Comparison of ENCODE assay signal across 10 cellular contexts in genomic region chr6:41504526-41505021, GRCh38. TPM values are rescaled to one million over a fixed set of nuclear protein-coding genes. Genes with fewer than 3 reads are reported as not detected.
DNase-seq lines count a peak whose midpoint lies in the region; ATAC-seq, FAIRE-seq and TF ChIP-seq lines count a peak whose summit lies in the region.
"Had no signal": no experiment of that assay in that cellular context is flagged by ENCODE, and none has a peak within 500 bp of the region (broad histone marks: within the 10 kb centered on the region; RNA-seq: fewer than 3 reads in every experiment).

No MANE protein-coding gene starts in this region.

- no peak for FAIRE-seq in astrocyte (lab: Jason Lieb, UNC)
- FAIRE-seq: bronchial epithelial cell had no signal

- H3K79me2 ChIP-seq in astrocyte (ENCODE audit: insufficient read depth, low read length): no peaks in the 10 kb centered on the region

- ATAC-seq in GM19351 (IDR thresholded peaks at IDR 0.05; ENCODE audit: unreplicated experiment) (no peak), HG03565 (IDR thresholded peaks at IDR 0.05; ENCODE audit: unreplicated experiment) (no peak)

- CTCF ChIA-PET in GM10248 (lab: Yijun Ruan, JAX): no interaction called here

- peak overlapping the region; percentile 78 for H3K4me2 ChIP-seq in astrocyte (ENCODE audit: low read length)

- peak overlapping the region; percentile 68 for H2AFZ ChIP-seq in astrocyte (ENCODE audit: low read depth, low read length)

- peaks cover 29% of the 10 kb centered on the region for H3K27me3 ChIP-seq in astrocyte (ENCODE audit: insufficient read depth, low read length)
- H3K27me3 ChIP-seq in mucosa of stomach (ENCODE audit: control insufficient read depth, insufficient read depth, low read length): no peaks in the 10 kb centered on the region

- H3K4me3 Mint-ChIP-seq in astrocyte (ENCODE audit: unreplicated experiment): peak overlapping the region; percentile 58

- peak overlapping the region; percentile 93 for H3K27ac Mint-ChIP-seq in astrocyte (ENCODE audit: unreplicated experiment)

- DNase-seq in 8988T (peak; percentile 53), GM10248 (ENCODE audit: extremely low spot score) (peak; percentile 33), astrocyte (ENCODE audit: low read depth) (peak; percentile 42), NCI-H82 treated with DMSO at 0.1 percent for 48 hours (lab: John Stamatoyannopoulos, UW; ENCODE audit: unreplicated experiment) (no peak), UCSD-AML1 (lab: John Stamatoyannopoulos, UW; ENCODE audit: unreplicated experiment) (no peak)
- DNase-seq: NCI-H187 treated with DMSO at 0.1 percent for 48 hours had no signal

- peaks cover 3% of the 10 kb centered on the region for H3K36me3 Mint-ChIP-seq in astrocyte (ENCODE audit: low read depth, unreplicated experiment)

- peaks cover 45% of the 10 kb centered on the region for H3K27me3 Mint-ChIP-seq in astrocyte (ENCODE audit: low read depth, unreplicated experiment)

- peaks cover 5% of the 10 kb centered on the region for H3K9me3 Mint-ChIP-seq in astrocyte (ENCODE audit: unreplicated experiment)

- H3K4me1 Mint-ChIP-seq in astrocyte (ENCODE audit: low read depth, unreplicated experiment): peaks cover 15% of the 10 kb centered on the region

- peaks cover 26% of the 10 kb centered on the region for H3K4me1 ChIP-seq in astrocyte (ENCODE audit: insufficient read depth, low read length)
- peaks cover 32% of the 10 kb centered on the region for H3K4me1 ChIP-seq in mucosa of stomach (ENCODE audit: control insufficient read depth, insufficient read depth, low read length)

- H3K9me3 ChIP-seq in astrocyte (ENCODE audit: insufficient read depth, low read depth, low read length): no peaks in the 10 kb centered on the region
- no peaks in the 10 kb centered on the region for H3K9me3 ChIP-seq in mucosa of stomach (ENCODE audit: control insufficient read depth, low read length)

- POLR2A ChIA-PET in GM10248 (lab: Yijun Ruan, JAX): no interaction called here

- no peaks in the 10 kb centered on the region for H4K20me1 ChIP-seq in astrocyte (ENCODE audit: insufficient read depth, low read length)

- TF ChIP-seq CTCF in GM10248 (IDR thresholded peaks at IDR 0.05; ENCODE audit: control extremely low read depth, extremely low read depth, low read depth, missing control alignments): no peak
- no peak for TF ChIP-seq CTCF in astrocyte (IDR thresholded peaks at IDR 0.05; ENCODE audit: insufficient read depth, low read depth, low read length)

- peak overlapping the region; percentile 26 for H3K27ac ChIP-seq in astrocyte (ENCODE audit: low read depth, low read length)

- H3K4me3 ChIP-seq in astrocyte (ENCODE audit: insufficient read depth, low read depth, low read length) (peak overlapping the region; percentile 17), mucosa of stomach (ENCODE audit: low read length) (peak overlapping the region; percentile 14)

- no peaks in the 10 kb centered on the region for H3K36me3 ChIP-seq in astrocyte (ENCODE audit: insufficient read depth, low read length)
- H3K36me3 ChIP-seq in mucosa of stomach (ENCODE audit: control insufficient read depth, insufficient read depth, low read length): no peaks in the 10 kb centered on the region

- H3K9ac ChIP-seq in astrocyte (ENCODE audit: low read length): peak overlapping the region; percentile 56
- peak overlapping the region; percentile 57 for H3K9ac ChIP-seq in mucosa of stomach (ENCODE audit: low read length)

RNA-seq across cellular contexts. Expression of gene FOXP4, which starts 41.6 kb away (rescaled TPM):
- total RNA-seq in astrocyte: 41.9 and 43.7 TPM in 2 replicates

Comparison
In these comparisons a context has a peak if more than half of its experiments do, and no peak if none do; other contexts are left out.
1. DNase-seq: peak in 8988T (single experiment), GM10248 (single experiment) and astrocyte (single experiment); none in NCI-H82 treated with DMSO at 0.1 percent for 48 hours (single experiment) and UCSD-AML1 (single experiment).